14 cellular contexts compared by ENCODE assay signal in the genomic region with DNA sequence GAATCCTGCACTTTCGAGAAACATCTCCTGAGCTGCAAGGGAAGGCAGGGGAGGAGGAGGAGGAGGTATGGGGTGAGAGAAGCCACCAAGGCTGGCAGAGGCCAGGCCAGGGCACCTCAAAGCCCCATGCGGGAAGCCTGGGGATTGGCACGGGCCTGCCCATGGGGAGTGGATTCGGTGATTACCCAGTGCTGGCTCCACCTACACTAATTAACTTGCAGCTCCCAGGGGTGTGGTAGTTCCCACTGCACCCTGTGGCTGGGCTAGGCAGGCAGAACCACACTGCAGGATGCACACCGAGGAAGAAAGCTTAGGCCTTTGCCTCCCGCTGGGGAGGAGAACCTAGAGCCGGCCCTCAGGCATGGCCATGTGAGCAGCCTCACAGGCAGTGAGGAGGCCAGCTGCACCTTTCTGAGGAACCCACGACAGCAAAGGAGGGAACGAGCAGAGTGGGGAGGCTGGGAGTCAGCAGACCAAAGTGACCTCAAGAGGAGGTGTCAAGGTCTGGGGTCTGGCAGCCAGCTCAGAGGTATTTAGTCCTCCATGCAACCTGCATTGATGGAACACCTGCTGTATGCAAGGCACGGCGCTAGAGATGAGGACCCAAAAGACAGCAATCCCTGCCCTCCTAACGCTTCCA. TPM values are rescaled to one million over a fixed set of nuclear protein-coding genes. Genes with fewer than 3 reads are reported as not detected.
"Had no signal": no experiment of that assay in that cellular context is flagged by ENCODE, and none has a peak within 500 bp of the region (broad histone marks: within the 10 kb centered on the region; RNA-seq: fewer than 3 reads in every experiment).

No MANE protein-coding gene starts in this region.

- H3K9me3 Mint-ChIP-seq: activated naive CD4-positive, alpha-beta T cell treated with anti-CD3 and anti-CD28 coated beads, Interleukin-2, amount 50 U/mL, for 72 hours; neural crest cell; stimulated activated effector memory CD8-positive, alpha-beta T cell treated with anti-CD3 and anti-CD28 coated beads, Interleukin-12 subunit alpha, Interleukin-12 subunit beta, amount 100 ng/mL, for 72 hours had no signal

- H3K36me3 ChIP-seq: tibial nerve had no signal

- H3K36me3 Mint-ChIP-seq: activated naive CD4-positive, alpha-beta T cell treated with anti-CD3 and anti-CD28 coated beads, Interleukin-2, amount 50 U/mL, for 72 hours; stimulated activated effector memory CD8-positive, alpha-beta T cell treated with anti-CD3 and anti-CD28 coated beads, Interleukin-12 subunit alpha, Interleukin-12 subunit beta, amount 100 ng/mL, for 72 hours had no signal

- DNase-seq: activated CD4-positive, alpha-beta T cell treated with anti-CD3 and anti-CD28 coated beads for 4 hours; activated CD8-positive, alpha-beta memory T cell treated with anti-CD3 and anti-CD28 coated beads for 24 hours; amniotic stem cell; hypothalamus; mesenchymal stem cell; retina; small intestine; T1000 had no signal

- H3K27ac ChIP-seq: dorsolateral prefrontal cortex, parathyroid adenoma, tibial nerve had no signal

- H3K4me1 ChIP-seq: parathyroid adenoma had no signal

- H3K27ac Mint-ChIP-seq: activated naive CD4-positive, alpha-beta T cell treated with anti-CD3 and anti-CD28 coated beads, Interleukin-2, amount 50 U/mL, for 72 hours; stimulated activated effector memory CD8-positive, alpha-beta T cell treated with anti-CD3 and anti-CD28 coated beads, Interleukin-12 subunit alpha, Interleukin-12 subunit beta, amount 100 ng/mL, for 72 hours had no signal

- H3K4me3 Mint-ChIP-seq: neural crest cell; stimulated activated effector memory CD8-positive, alpha-beta T cell treated with anti-CD3 and anti-CD28 coated beads, Interleukin-12 subunit alpha, Interleukin-12 subunit beta, amount 100 ng/mL, for 72 hours had no signal

- H3K9me3 ChIP-seq: tibial nerve had no signal

- H3K4me3 ChIP-seq: dorsolateral prefrontal cortex, tibial nerve had no signal

- ATAC-seq: activated naive CD4-positive, alpha-beta T cell treated with anti-CD3 and anti-CD28 coated beads, Interleukin-2, amount 50 U/mL, for 72 hours; stimulated activated effector memory CD8-positive, alpha-beta T cell treated with anti-CD3 and anti-CD28 coated beads, Interleukin-12 subunit alpha, Interleukin-12 subunit beta, amount 100 ng/mL, for 72 hours had no signal

- H3K27me3 ChIP-seq: dorsolateral prefrontal cortex, tibial nerve had no signal

RNA-seq across cellular contexts. Expression of gene GRID1, which starts 27.2 kb away (rescaled TPM):
- total RNA-seq: activated naive CD4-positive, alpha-beta T cell treated with anti-CD3 and anti-CD28 coated beads, Interleukin-2, amount 50 U/mL, for 72 hours had no signal
